29 cellular contexts compared by ENCODE assay signal in genomic region chr12:42490261-42490842, GRCh38.
"Had no signal": no experiment of that assay in that cellular context is flagged by ENCODE, and none has a peak within 500 bp of the region (broad histone marks: within the 10 kb centered on the region; RNA-seq: fewer than 3 reads in every experiment).

No MANE protein-coding gene starts in this region.

- H3K36me3 Mint-ChIP-seq: activated CD8-positive, alpha-beta memory T cell treated with anti-CD3 and anti-CD28 coated beads, Interleukin-2, amount 10 ng/mL, durations not matched to agents 7 days and 5 days; activated naive CD4-positive, alpha-beta T cell treated with anti-CD3 and anti-CD28 coated beads, Interleukin-2, amount 50 U/mL, for 24 hours; brain had no signal

- H3K9me3 ChIP-seq: ascending aorta, MG63, Peyer's patch, SJSA1 had no signal

- H3K27ac Mint-ChIP-seq: activated CD4-positive, alpha-beta T cell treated with anti-CD3 and anti-CD28 coated beads, Interleukin-2, amount 10 ng/mL, durations not matched to agents 24 days and 14 days; activated CD8-positive, alpha-beta memory T cell treated with anti-CD3 and anti-CD28 coated beads, Interleukin-2, amount 10 ng/mL, durations not matched to agents 7 days and 5 days; activated naive CD4-positive, alpha-beta T cell treated with anti-CD3 and anti-CD28 coated beads, Interleukin-2, amount 50 U/mL, for 24 hours; activated T-cell treated with anti-CD3 and anti-CD28 coated beads, Interleukin-2, amount 50 U/mL, for 24 hours; activated T-helper 1 cell treated with anti-CD3 and anti-CD28 coated beads, Interleukin-12 subunit alpha, Interleukin-12 subunit beta, Interleukin-2, Interleukin-4 antibody, amounts not matched to agents 30 ng/mL and 10 ng/mL and 1 ng/mL, durations not matched to agents 14 hours and 24 hours and 36 hours; brain; T-helper 1 cell treated with Interleukin-12 subunit alpha and Interleukin-12 subunit beta and Interleukin-4 antibody, amounts not matched to agents 30 μg/mL and 1 μg/mL, for 36 hours had no signal

- H3K9me3 Mint-ChIP-seq: activated CD4-positive, alpha-beta T cell treated with anti-CD3 and anti-CD28 coated beads, Interleukin-2, amount 10 ng/mL, durations not matched to agents 24 days and 14 days; activated naive CD4-positive, alpha-beta T cell treated with anti-CD3 and anti-CD28 coated beads, Interleukin-2, amount 50 U/mL, for 24 hours; activated T-cell treated with anti-CD3 and anti-CD28 coated beads, Interleukin-2, amount 50 U/mL, for 24 hours; activated T-helper 1 cell treated with anti-CD3 and anti-CD28 coated beads, Interleukin-12 subunit alpha, Interleukin-12 subunit beta, Interleukin-2, Interleukin-4 antibody, amounts not matched to agents 30 ng/mL and 10 ng/mL and 1 ng/mL, durations not matched to agents 14 hours and 24 hours and 36 hours; brain; T-helper 1 cell treated with Interleukin-12 subunit alpha and Interleukin-12 subunit beta and Interleukin-4 antibody, amounts not matched to agents 30 μg/mL and 1 μg/mL, for 36 hours had no signal

- DNase-seq: activated CD4-positive, alpha-beta T cell treated with anti-CD3 and anti-CD28 coated beads for 1 hour; activated CD4-positive, alpha-beta T cell treated with anti-CD3 and anti-CD28 coated beads, Interleukin-2, amount 10 ng/mL, durations not matched to agents 24 days and 14 days; activated CD4-positive, alpha-beta T cell treated with anti-CD3 and anti-CD28 coated beads, Interleukin-2, amount 50 U/mL, for 48 hours; activated CD8-positive, alpha-beta memory T cell treated with anti-CD3 and anti-CD28 coated beads, Interleukin-2, amount 10 ng/mL, durations not matched to agents 7 days and 5 days; activated effector memory CD4-positive, alpha-beta T cell treated with Interleukin-2 at 50 U/mL for 16 hours; activated naive CD4-positive, alpha-beta T cell; activated T-cell treated with anti-CD3 and anti-CD28 coated beads, Interleukin-2, amount 50 U/mL, for 24 hours; MG63; MV-4-11; NCI-H1092 treated with DMSO at 0.1 percent for 48 hours; NCI-H1417 treated with DMSO at 0.1 percent for 48 hours; NCI-H1694; NCI-H2029; NCI-H2107; NCI-H345; NCI-H510A; NCI-H526 treated with DMSO at 0.1 percent for 48 hours; NK-92 treated with Interleukin-12 subunit alpha and Interleukin-12 subunit beta, amount 100 ng/mL, for 24 hours; OCI-M1; Peyer's patch; SHP77; SW 1271 had no signal

- ATAC-seq: activated CD8-positive, alpha-beta memory T cell treated with anti-CD3 and anti-CD28 coated beads, Interleukin-2, amount 10 ng/mL, durations not matched to agents 7 days and 5 days; SK-N-SH treated with all-trans-retinoic acid at 6 μM for 48 hours had no signal

- H3K4me1 ChIP-seq: ascending aorta, Peyer's patch had no signal

- H3K4me3 Mint-ChIP-seq: activated CD4-positive, alpha-beta T cell treated with anti-CD3 and anti-CD28 coated beads, Interleukin-2, amount 10 ng/mL, durations not matched to agents 24 days and 14 days; activated CD8-positive, alpha-beta memory T cell treated with anti-CD3 and anti-CD28 coated beads, Interleukin-2, amount 10 ng/mL, durations not matched to agents 7 days and 5 days; activated naive CD4-positive, alpha-beta T cell treated with anti-CD3 and anti-CD28 coated beads, Interleukin-2, amount 50 U/mL, for 24 hours; activated T-cell treated with anti-CD3 and anti-CD28 coated beads, Interleukin-2, amount 50 U/mL, for 24 hours; activated T-helper 1 cell treated with anti-CD3 and anti-CD28 coated beads, Interleukin-12 subunit alpha, Interleukin-12 subunit beta, Interleukin-2, Interleukin-4 antibody, amounts not matched to agents 30 ng/mL and 10 ng/mL and 1 ng/mL, durations not matched to agents 14 hours and 24 hours and 36 hours; brain; T-helper 1 cell treated with Interleukin-12 subunit alpha and Interleukin-12 subunit beta and Interleukin-4 antibody, amounts not matched to agents 30 μg/mL and 1 μg/mL, for 36 hours had no signal

- H3K27ac ChIP-seq: ascending aorta, Peyer's patch, SJSA1 had no signal

- H3K4me3 ChIP-seq: ascending aorta, MG63, Peyer's patch, SJSA1 had no signal

- H3K27me3 ChIP-seq: ascending aorta, MG63, Peyer's patch, SJSA1 had no signal

- H3K4me1 Mint-ChIP-seq: activated CD4-positive, alpha-beta T cell treated with anti-CD3 and anti-CD28 coated beads, Interleukin-2, amount 10 ng/mL, durations not matched to agents 24 days and 14 days; activated CD8-positive, alpha-beta memory T cell treated with anti-CD3 and anti-CD28 coated beads, Interleukin-2, amount 10 ng/mL, durations not matched to agents 7 days and 5 days; activated naive CD4-positive, alpha-beta T cell treated with anti-CD3 and anti-CD28 coated beads, Interleukin-2, amount 50 U/mL, for 24 hours had no signal

- H3K36me3 ChIP-seq: ascending aorta, MG63, Peyer's patch, SJSA1 had no signal
